ENCODE assay signal across 6 cellular contexts in the genomic region with DNA sequence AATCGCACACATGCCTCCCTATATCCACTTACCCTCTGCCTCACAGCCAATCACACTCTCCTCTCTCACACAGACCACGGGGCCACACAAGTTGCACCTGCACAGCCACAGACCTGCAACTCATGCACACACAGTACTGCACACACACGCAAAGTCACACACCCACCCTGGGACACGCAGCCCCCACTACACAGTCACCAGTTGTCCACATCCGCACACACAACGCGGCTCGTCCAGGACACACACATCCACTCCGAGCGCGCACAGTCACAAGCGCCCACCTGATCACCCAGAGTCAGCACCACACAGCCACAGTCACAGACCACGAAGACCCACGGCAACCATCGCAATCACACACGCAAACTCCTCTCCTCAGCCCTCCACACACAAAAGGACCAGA.
DNase-seq lines count a peak whose midpoint lies in the region; ATAC-seq, FAIRE-seq and TF ChIP-seq lines count a peak whose summit lies in the region.
"Not testable (repeated sequence)": the region's sequence is repeated elsewhere in the genome, so short reads cannot be mapped to it uniquely, and the experiment has no call there.

No MANE protein-coding gene starts in this region.

- H3K4me1 ChIP-seq in HCT116 (ENCODE audit: control insufficient read depth in 1 of 2, insufficient read depth in 2 of 2, low read length in 2 of 2); right cardiac atrium (ENCODE audit: control insufficient read depth, insufficient read depth, low read length); HepG2 (ENCODE audit: insufficient read depth, low read length); mesodermal cell (ENCODE audit: control insufficient read depth, insufficient read depth, low read length, poor library complexity, severe bottlenecking): not testable (repeated sequence)

- not testable (repeated sequence) for H3K36me3 ChIP-seq in HCT116 (ENCODE audit: control insufficient read depth in 1 of 2, insufficient read depth in 2 of 2, low read length in 2 of 2); HepG2 (replicated peaks in 1 of 2; ENCODE audit: control insufficient read depth in 1 of 2, insufficient read depth in 2 of 2, low read length in 2 of 2); mesodermal cell (ENCODE audit: control insufficient read depth, insufficient read depth, low read length)

- H2AFZ ChIP-seq in HCT116 (ENCODE audit: low read depth, low read length, poor library complexity, severe bottlenecking); HepG2 (ENCODE audit: low read length): not testable (repeated sequence)

- not testable (repeated sequence) for DNase-seq in HCT116 (ENCODE audit: low read depth, low spot score); fibroblast of villous mesenchyme (ENCODE audit: low read depth); HepG2 (ENCODE audit: low spot score)
- DNase-seq in right cardiac atrium (peak in 2 of 3 donors; percentile 38 to 45), posterior vena cava (ENCODE audit: low spot score) (peak; percentile 25)

- WGBS in right cardiac atrium = 79% methylated on average over 9 of the region's 16 CpGs
- no CpG with 5 or more reads among the region's 16 CpGs for WGBS in HepG2 (ENCODE audit: low lambda C conversion rate)
- WGBS in mesodermal cell (ENCODE audit: insufficient coverage in 2 of 2), 2 experiments = no CpG with 5 or more reads among the region's 16 CpGs

- H3K9me3 ChIP-seq in HCT116 (ENCODE audit: control insufficient read depth in 1 of 2, insufficient read depth in 1 of 2, low read depth in 1 of 2, low read length in 2 of 2); right cardiac atrium (ENCODE audit: control insufficient read depth, low read length); HepG2 (ENCODE audit: low read length); mesodermal cell (ENCODE audit: control insufficient read depth, low read length): not testable (repeated sequence)

- H3K4me2 ChIP-seq in HCT116 (ENCODE audit: low read length); HepG2 (ENCODE audit: low read depth, low read length): not testable (repeated sequence)

- H3K9ac ChIP-seq in HCT116 (ENCODE audit: low read length); HepG2 (ENCODE audit: insufficient read depth, low read depth, low read length): not testable (repeated sequence)

- RAD21 ChIA-PET in HCT116 (lab: Charles Lee; ENCODE audit: low non-redundant PET in 1 of 2, low total read pairs in 2 of 2, uncharacterized antibody in 2 of 2, unreplicated experiment in 2 of 2) = not testable (repeated sequence)

- not testable (repeated sequence) for FAIRE-seq in HepG2 (lab: Jason Lieb, UNC)

- TF ChIP-seq EP300 in HepG2 (IDR thresholded peaks at IDR 0.05; ENCODE audit: low read depth in 2 of 2, low read length in 2 of 2); HepG2 (CRISPR knock-in tag; IDR thresholded peaks at IDR 0.05; ENCODE audit: borderline replicate concordance): not testable (repeated sequence)

- H3K79me2 ChIP-seq in HCT116 (ENCODE audit: insufficient read depth, low read length); HepG2 (ENCODE audit: insufficient read depth, low read length): not testable (repeated sequence)

- not testable (repeated sequence) for H3K9me2 ChIP-seq in HCT116 (ENCODE audit: insufficient read depth)

- intact Hi-C loops in HCT116 (cut with micrococcal nuclease); right cardiac atrium (cut with DNase I); HepG2 (cut with micrococcal nuclease; ENCODE audit: unreplicated experiment); posterior vena cava (cut with DNase I): not testable (repeated sequence)

- 0 out of 4 replicates have a peak overlapping the region, but pooled peaks of 1 of the 2 experiments have one; percentile 8 for H3K4me3 ChIP-seq in HCT116 (replicated peaks in 1 of 2; ENCODE audit: low read depth in 1 of 2, low read length in 2 of 2)
- H3K4me3 ChIP-seq in fibroblast of villous mesenchyme (ENCODE audit: low read depth, low read length) = peak overlapping the region; percentile 44
- not testable (repeated sequence) for H3K4me3 ChIP-seq in right cardiac atrium (ENCODE audit: low read length); HepG2 (replicated peaks in 1 of 3; ENCODE audit: insufficient read depth in 1 of 3, low read depth in 2 of 3, low read length in 3 of 3); mesodermal cell (ENCODE audit: extremely low read depth, insufficient read depth, low read length, poor library complexity, severe bottlenecking)

- not testable (repeated sequence) for H4K20me1 ChIP-seq in HCT116 (ENCODE audit: insufficient read depth); HepG2 (ENCODE audit: insufficient read depth, low read length)

- in situ Hi-C loops in HepG2 (cut with HindIII; ENCODE audit: extremely low pct_ligation_motif_present, low pct_unique_long_range_greater_than_20kb) = not testable (repeated sequence)

- TF ChIP-seq RAD21 in HCT116 (IDR thresholded peaks at IDR 0.05; ENCODE audit: low read depth); HepG2 (CRISPR knock-in tag; IDR thresholded peaks at IDR 0.05): not testable (repeated sequence)

- POLR2A ChIA-PET in HCT116 (lab: Charles Lee); HepG2 (lab: Yijun Ruan, JAX): not testable (repeated sequence)

- not testable (repeated sequence) for H3K27ac ChIP-seq in HCT116 (ENCODE audit: low read depth, low read length); right cardiac atrium (ENCODE audit: low read length); HepG2 (ENCODE audit: extremely low read length, insufficient read depth, low read length)
- peak overlapping the region; percentile 66 for H3K27ac ChIP-seq in mesodermal cell (ENCODE audit: low read depth, low read length, severe bottlenecking)

- not testable (repeated sequence) for TF ChIP-seq POLR2A in HCT116 (IDR thresholded peaks at IDR 0.05; ENCODE audit: borderline replicate concordance, extremely low read depth, insufficient read depth, insufficient read length); HepG2 (IDR thresholded peaks at IDR 0.05; ENCODE audit: insufficient read depth in 1 of 2, low read depth in 2 of 2, low read length in 2 of 2)

- CTCF ChIA-PET in HCT116 (lab: Charles Lee); HepG2 (lab: Yijun Ruan, JAX; ENCODE audit: low intra/inter-chr PET ratio, low total read pairs): not testable (repeated sequence)

- H3K27me3 ChIP-seq in HCT116 (ENCODE audit: insufficient read depth, low read length); right cardiac atrium (ENCODE audit: control insufficient read depth, insufficient read depth); HepG2 (ENCODE audit: control insufficient read depth in 1 of 2, insufficient read depth in 2 of 2, low read length in 2 of 2): not testable (repeated sequence)

- TF ChIP-seq CTCF in HCT116 (IDR thresholded peaks at IDR 0.05 in 2 of 3, conservative IDR thresholded peaks at IDR 0.05 in 1 of 3; ENCODE audit: borderline replicate concordance in 1 of 3, insufficient read depth in 1 of 3, low read depth in 2 of 3, low read length in 2 of 3); fibroblast of villous mesenchyme (IDR thresholded peaks at IDR 0.05; ENCODE audit: insufficient read depth, low read depth, low read length); HepG2 (CRISPR knock-in tag; IDR thresholded peaks at IDR 0.05): not testable (repeated sequence)

- BruUV-seq in HCT116 (replicated peaks; lab: Mats Ljungman, UMichigan) (TSS peak; percentile 97), HepG2 (replicated peaks; lab: Mats Ljungman, UMichigan) (TSS peak; percentile 70)

- not testable (repeated sequence) for ATAC-seq in HCT116, right cardiac atrium, HepG2
